8 cellular contexts compared by ENCODE assay signal in the genomic region with DNA sequence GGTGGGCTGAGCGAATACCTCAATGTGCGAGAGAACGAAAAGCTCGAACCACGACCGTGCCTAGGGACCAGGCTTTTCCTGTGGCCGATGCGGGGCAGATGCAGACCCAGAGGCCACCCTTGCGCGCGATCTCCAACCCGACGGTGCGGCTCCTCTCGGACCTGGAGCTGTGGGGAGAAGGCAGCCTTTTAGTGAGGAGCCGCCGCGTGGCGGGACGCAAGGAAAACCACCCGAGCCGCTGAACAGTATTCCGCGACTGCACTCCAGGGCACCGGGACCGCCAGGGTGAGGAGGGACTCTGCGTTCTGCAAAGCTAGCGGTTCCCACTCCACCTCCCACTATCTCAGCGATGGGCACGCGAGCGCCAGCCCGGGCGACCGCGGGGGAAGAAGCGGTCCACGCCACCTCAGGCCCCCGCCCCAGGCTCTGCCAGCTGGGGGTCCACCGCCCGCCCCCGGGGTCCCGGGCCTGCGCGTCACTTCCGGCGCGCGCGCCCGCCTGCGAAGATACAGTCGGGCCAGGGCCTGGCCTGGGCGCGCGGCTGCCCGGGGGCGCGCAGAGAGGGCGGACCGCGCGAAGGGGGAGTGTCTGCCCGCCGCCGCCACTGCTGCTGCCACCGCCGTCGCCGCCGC.
DNase-seq lines count a peak whose midpoint lies in the region; ATAC-seq and FAIRE-seq lines count a peak whose summit lies in the region.

No MANE protein-coding gene starts in this region.

- peak; percentile 28 for FAIRE-seq in GM19239 (lab: Jason Lieb, UNC)

- H3K27ac Mint-ChIP-seq in activated CD8-positive, alpha-beta T cell treated with anti-CD3 and anti-CD28 coated beads, Interleukin-2, amount 10 ng/mL, durations not matched to agents 7 days and 5 days = peak overlapping the region; percentile 85
- peak overlapping the region; percentile 86 for H3K27ac Mint-ChIP-seq in memory B cell

- H3K4me1 Mint-ChIP-seq in activated CD8-positive, alpha-beta T cell treated with anti-CD3 and anti-CD28 coated beads, Interleukin-2, amount 10 ng/mL, durations not matched to agents 7 days and 5 days (ENCODE audit: low read depth) = peaks cover 15% of the 10 kb centered on the region
- H3K4me1 Mint-ChIP-seq in memory B cell = peaks cover 10% of the 10 kb centered on the region

- H3K4me3 Mint-ChIP-seq in activated CD8-positive, alpha-beta T cell treated with anti-CD3 and anti-CD28 coated beads, Interleukin-2, amount 10 ng/mL, durations not matched to agents 7 days and 5 days = peak overlapping the region; percentile 79
- peak overlapping the region; percentile 90 for H3K4me3 Mint-ChIP-seq in memory B cell

- CTCF ChIA-PET in activated CD8-positive, alpha-beta T cell treated with anti-CD3 and anti-CD28 coated beads, Interleukin-2, amount 10 ng/mL, durations not matched to agents 7 days and 5 days (lab: Charles Lee) = interaction anchor here (1.0 to 2.0 kb wide), 5 partner anchors 10 to 46 kb away, joined by 3 to 4 read pairs (median 3); no protein-coding TSS in a partner anchor

- H3K36me3 Mint-ChIP-seq in activated CD8-positive, alpha-beta T cell treated with anti-CD3 and anti-CD28 coated beads, Interleukin-2, amount 10 ng/mL, durations not matched to agents 7 days and 5 days (ENCODE audit: low read depth) = no peaks in the 10 kb centered on the region
- no peaks in the 10 kb centered on the region for H3K36me3 Mint-ChIP-seq in memory B cell

- DNase-seq in C1 segment of cervical spinal cord (lab: John Stamatoyannopoulos, UW) = peak in 13 of 14 donors; percentile 44 to 97 (median 80)
- peak; percentile 66 for DNase-seq in GM19239 (ENCODE audit: insufficient read length, low spot score)
- DNase-seq in NCI-H748 (lab: John Stamatoyannopoulos, UW; ENCODE audit: unreplicated experiment) = peak; percentile 89
- DNase-seq in activated CD8-positive, alpha-beta T cell treated with anti-CD3 and anti-CD28 coated beads, Interleukin-2, amount 10 ng/mL, durations not matched to agents 7 days and 5 days = peak; percentile 75
- DNase-seq in effector CD4-positive, alpha-beta T cell = peak; percentile 42
- peak; percentile 65 to 78 for DNase-seq in memory B cell (ENCODE audit: low spot score in 2 of 2)
- peak; percentile 56 for DNase-seq in stimulated activated CD8-positive, alpha-beta memory T cell treated with anti-CD3 and anti-CD28 coated beads, Interleukin-12 subunit alpha, Interleukin-12 subunit beta, amount 100 ng/mL, for 24 hours (ENCODE audit: extremely low read depth)

- ATAC-seq in HG03439 (IDR thresholded peaks at IDR 0.05; ENCODE audit: unreplicated experiment) (peak; percentile 92), memory B cell (ENCODE audit: low read depth) (peak; percentile 92)
- peak; percentile 91 for ATAC-seq in activated CD8-positive, alpha-beta T cell treated with anti-CD3 and anti-CD28 coated beads, Interleukin-2, amount 10 ng/mL, durations not matched to agents 7 days and 5 days

- H3K27me3 Mint-ChIP-seq in activated CD8-positive, alpha-beta T cell treated with anti-CD3 and anti-CD28 coated beads, Interleukin-2, amount 10 ng/mL, durations not matched to agents 7 days and 5 days (ENCODE audit: low read depth) = no peaks in the 10 kb centered on the region
- H3K27me3 Mint-ChIP-seq in memory B cell = no peaks in the 10 kb centered on the region

- POLR2A ChIA-PET in activated CD8-positive, alpha-beta T cell treated with anti-CD3 and anti-CD28 coated beads, Interleukin-2, amount 10 ng/mL, durations not matched to agents 7 days and 5 days (lab: Charles Lee) = interaction anchor here (1.3 to 2.6 kb wide), 4 partner anchors 13 to 496 kb away, joined by 5 to 13 read pairs (median 8); a partner anchor contains a TSS

- H3K9me3 Mint-ChIP-seq in activated CD8-positive, alpha-beta T cell treated with anti-CD3 and anti-CD28 coated beads, Interleukin-2, amount 10 ng/mL, durations not matched to agents 7 days and 5 days (ENCODE audit: insufficient read depth) = no peaks in the 10 kb centered on the region
- no peaks in the 10 kb centered on the region for H3K9me3 Mint-ChIP-seq in memory B cell

Comparison
In these comparisons a context has a peak if more than half of its experiments do, and no peak if none do; other contexts are left out.
1. Peak in every context shown above with its lines: DNase-seq and ATAC-seq.